In genomic region chr10:84525120-84525806, GRCh38 we compare ENCODE assay signal across 19 cellular contexts.
DNase-seq lines count a peak whose midpoint lies in the region; ATAC-seq and TF ChIP-seq lines count a peak whose summit lies in the region.
"Had no signal": no experiment of that assay in that cellular context is flagged by ENCODE, and none has a peak within 500 bp of the region (broad histone marks: within the 10 kb centered on the region; RNA-seq: fewer than 3 reads in every experiment).

No MANE protein-coding gene starts in this region.

- H3K36me3 Mint-ChIP-seq in stimulated activated naive CD8-positive, alpha-beta T cell treated with anti-CD3 and anti-CD28 coated beads, Interleukin-15, Interleukin-2, amounts not matched to agents 100 ng/mL and 50 ng/mL, for 24 hours (ENCODE audit: low read depth): no peaks in the 10 kb centered on the region
- H3K36me3 Mint-ChIP-seq in brain: peaks cover 13% of the 10 kb centered on the region

- H3K27ac Mint-ChIP-seq in stimulated activated naive CD8-positive, alpha-beta T cell treated with anti-CD3 and anti-CD28 coated beads, Interleukin-15, Interleukin-2, amounts not matched to agents 100 ng/mL and 50 ng/mL, for 24 hours: peak overlapping the region; percentile 45
- H3K27ac Mint-ChIP-seq in stimulated activated naive CD8-positive, alpha-beta T cell treated with anti-CD3 and anti-CD28 coated beads, Interleukin-15, amount 100 ng/mL, for 72 hours: no peak overlapping the region
- H3K27ac Mint-ChIP-seq in brain: peak overlapping the region in 4 of 5 experiments; percentile 5 to 73 (median 22)
- H3K27ac Mint-ChIP-seq: T-helper 1 cell treated with Interleukin-12 subunit alpha and Interleukin-12 subunit beta and Interleukin-4 antibody, amounts not matched to agents 30 μg/mL and 1 μg/mL, for 36 hours had no signal

- peaks cover 5% of the 10 kb centered on the region for H3K4me1 Mint-ChIP-seq in stimulated activated naive CD8-positive, alpha-beta T cell treated with anti-CD3 and anti-CD28 coated beads, Interleukin-15, Interleukin-2, amounts not matched to agents 100 ng/mL and 50 ng/mL, for 24 hours (ENCODE audit: low read depth)
- peaks cover 10% of the 10 kb centered on the region for H3K4me1 Mint-ChIP-seq in stimulated activated naive CD8-positive, alpha-beta T cell treated with anti-CD3 and anti-CD28 coated beads, Interleukin-15, amount 100 ng/mL, for 72 hours
- H3K4me1 Mint-ChIP-seq in brain: peaks cover 41% of the 10 kb centered on the region

- H3K9me3 Mint-ChIP-seq in stimulated activated naive CD8-positive, alpha-beta T cell treated with anti-CD3 and anti-CD28 coated beads, Interleukin-15, Interleukin-2, amounts not matched to agents 100 ng/mL and 50 ng/mL, for 24 hours: peaks cover 8% of the 10 kb centered on the region
- peaks cover 14 to 23% of the 10 kb centered on the region in 2 donors for H3K9me3 Mint-ChIP-seq in stimulated activated naive CD8-positive, alpha-beta T cell treated with anti-CD3 and anti-CD28 coated beads, Interleukin-15, amount 100 ng/mL, for 72 hours
- H3K9me3 Mint-ChIP-seq in brain: peaks cover 17 to 23% (median 19%) of the 10 kb centered on the region in 5 experiments

- DNase-seq in stimulated activated naive CD8-positive, alpha-beta T cell treated with anti-CD3 and anti-CD28 coated beads, Interleukin-15, amount 100 ng/mL, for 72 hours: no peak
- peak; percentile 89 for DNase-seq in islet precursor cell
- DNase-seq in activated effector memory CD4-positive, alpha-beta T cell treated with anti-CD3 and anti-CD28 coated beads, Interleukin-2, amount 50 U/mL, for 16 hours: no peak
- DNase-seq in effector CD8-positive, alpha-beta T cell (lab: John Stamatoyannopoulos, UW): no peak
- no peak for DNase-seq in A172 (ENCODE audit: low spot score)
- DNase-seq: activated CD4-positive, alpha-beta T cell treated with anti-CD3 and anti-CD28 coated beads for 1 hour; activated CD8-positive, alpha-beta memory T cell treated with anti-CD3 and anti-CD28 coated beads, Interleukin-2, amount 50 U/mL, for 48 hours; activated naive CD4-positive, alpha-beta T cell treated with anti-CD3 and anti-CD28 coated beads, Interleukin-2, amount 50 U/mL, for 16 hours; esophagus squamous epithelium; heart left ventricle; Kasumi-1; NCI-H446; stimulated activated CD4-positive, alpha-beta T cell treated with anti-CD3 and anti-CD28 coated beads, Interleukin-15, amount 100 ng/mL, for 24 hours; stimulated activated naive CD8-positive, alpha-beta T cell treated with anti-CD3 and anti-CD28 coated beads, Interleukin-15, Interleukin-2, amounts not matched to agents 100 U/mL and 50 U/mL, for 24 hours had no signal

- no peak for TF ChIP-seq CTCF in brain (conservative IDR thresholded peaks at IDR 0.05)

- H3K27me3 Mint-ChIP-seq in stimulated activated naive CD8-positive, alpha-beta T cell treated with anti-CD3 and anti-CD28 coated beads, Interleukin-15, Interleukin-2, amounts not matched to agents 100 ng/mL and 50 ng/mL, for 24 hours: no peaks in the 10 kb centered on the region
- no peaks in the 10 kb centered on the region for H3K27me3 Mint-ChIP-seq in stimulated activated naive CD8-positive, alpha-beta T cell treated with anti-CD3 and anti-CD28 coated beads, Interleukin-15, amount 100 ng/mL, for 72 hours
- H3K27me3 Mint-ChIP-seq in brain: peaks cover 4% of the 10 kb centered on the region

- no peak overlapping the region for H3K4me3 Mint-ChIP-seq in stimulated activated naive CD8-positive, alpha-beta T cell treated with anti-CD3 and anti-CD28 coated beads, Interleukin-15, Interleukin-2, amounts not matched to agents 100 ng/mL and 50 ng/mL, for 24 hours
- no peak overlapping the region for H3K4me3 Mint-ChIP-seq in stimulated activated naive CD8-positive, alpha-beta T cell treated with anti-CD3 and anti-CD28 coated beads, Interleukin-15, amount 100 ng/mL, for 72 hours
- no peak overlapping the region for H3K4me3 Mint-ChIP-seq in brain
- H3K4me3 Mint-ChIP-seq: T-helper 1 cell treated with Interleukin-12 subunit alpha and Interleukin-12 subunit beta and Interleukin-4 antibody, amounts not matched to agents 30 μg/mL and 1 μg/mL, for 36 hours had no signal

- no peak for ATAC-seq in stimulated activated naive CD8-positive, alpha-beta T cell treated with anti-CD3 and anti-CD28 coated beads, Interleukin-15, amount 100 ng/mL, for 72 hours
- no peak for ATAC-seq in HG03469 (IDR thresholded peaks at IDR 0.05; ENCODE audit: unreplicated experiment)
- ATAC-seq: heart left ventricle; Right ventricle myocardium inferior; stimulated activated naive CD8-positive, alpha-beta T cell treated with anti-CD3 and anti-CD28 coated beads, Interleukin-15, Interleukin-2, amounts not matched to agents 100 U/mL and 50 U/mL, for 24 hours had no signal

Comparison
In these comparisons a context has a peak if more than half of its experiments do, and no peak if none do; other contexts are left out.
1. H3K27ac Mint-ChIP-seq: peak in stimulated activated naive CD8-positive, alpha-beta T cell treated with anti-CD3 and anti-CD28 coated beads, Interleukin-15, Interleukin-2, amounts not matched to agents 100 ng/mL and 50 ng/mL, for 24 hours (single experiment) and brain (4 of 5); none in stimulated activated naive CD8-positive, alpha-beta T cell treated with anti-CD3 and anti-CD28 coated beads, Interleukin-15, amount 100 ng/mL, for 72 hours (0 of 2).